In genomic region chr12:56636118-56636674, GRCh38 we compare ENCODE assay signal across 1 cellular context.
A peak's percentile ranks its signal among the peaks of the same experiment; 100 is the strongest.
TF ChIP-seq lines count a peak whose summit lies in the region.

No MANE protein-coding gene starts in this region.

TF ChIP-seq in HepG2, 621 proteins besides CTCF, POLR2A, EP300 and RAD21 (continued from another document and continues in another):
- TF ChIP-seq SAP130 (CRISPR knock-in tag; IDR thresholded peaks at IDR 0.05; ENCODE audit: low read depth) = peak; percentile 64
- no peak for TF ChIP-seq BORCS8-MEF2B (CRISPR knock-in tag; IDR thresholded peaks at IDR 0.05)
- peak; percentile 48; the same call in 1 of the 2 replicates for TF ChIP-seq ZC3H4 (CRISPR knock-in tag; IDR thresholded peaks at IDR 0.05; ENCODE audit: borderline replicate concordance)
- peak; percentile 69; the same call in 1 of the 2 replicates for TF ChIP-seq FOXK2 (IDR thresholded peaks at IDR 0.05)
- TF ChIP-seq POGK (CRISPR knock-in tag; conservative IDR thresholded peaks at IDR 0.05) = peak; percentile 12; the same call in 1 of the 2 replicates
- TF ChIP-seq HHEX (CRISPR knock-in tag; IDR thresholded peaks at IDR 0.05) = no peak
- TF ChIP-seq MAFK (conservative IDR thresholded peaks at IDR 0.05 in 1 of 2, IDR thresholded peaks at IDR 0.05 in 1 of 2; ENCODE audit: low read length in 2 of 2) = peak; percentile 38 to 49
- TF ChIP-seq HIVEP1 (CRISPR knock-in tag; IDR thresholded peaks at IDR 0.05) = peak; percentile 48; the same call in 1 of the 2 replicates
- TF ChIP-seq CENPT (CRISPR knock-in tag; IDR thresholded peaks at IDR 0.05; ENCODE audit: low read depth) = no peak
- no peak for TF ChIP-seq ZNF512B (CRISPR knock-in tag; IDR thresholded peaks at IDR 0.05; ENCODE audit: borderline replicate concordance)
- peak; percentile 65; the same call in 1 of the 2 replicates for TF ChIP-seq ZNF136 (CRISPR knock-in tag; IDR thresholded peaks at IDR 0.05; ENCODE audit: low read depth)
- TF ChIP-seq TARDBP (CRISPR knock-in tag; IDR thresholded peaks at IDR 0.05) = no peak
- no peak for TF ChIP-seq ZNF782 (CRISPR knock-in tag; IDR thresholded peaks at IDR 0.05; ENCODE audit: borderline replicate concordance)
- peak; percentile 22; the same call in 1 of the 2 replicates for TF ChIP-seq ZNF12 (CRISPR knock-in tag; IDR thresholded peaks at IDR 0.05)
- TF ChIP-seq NONO (IDR thresholded peaks at IDR 0.05) = no peak
- 0 out of 2 replicates have a peak, but pooled peaks have one; percentile 27 for TF ChIP-seq NONO (CRISPR knock-in tag; conservative IDR thresholded peaks at IDR 0.05)
- TF ChIP-seq DPF2 (CRISPR knock-in tag; IDR thresholded peaks at IDR 0.05; ENCODE audit: borderline replicate concordance, low read depth) = no peak
- peak; percentile 65 for TF ChIP-seq POLR2AphosphoS5 (IDR thresholded peaks at IDR 0.05; ENCODE audit: low read depth, low read length)
- TF ChIP-seq ELF4 (CRISPR knock-in tag; IDR thresholded peaks at IDR 0.05; ENCODE audit: borderline replicate concordance) = peak; percentile 11; the same call in 1 of the 2 replicates
- no peak for TF ChIP-seq MEIS2 (CRISPR knock-in tag; IDR thresholded peaks at IDR 0.05)
- peak; percentile 35 for TF ChIP-seq CCAR2 (optimal IDR thresholded peaks at IDR 0.05; ENCODE audit: low read depth, low read length)
- no peak for TF ChIP-seq SIN3B (IDR thresholded peaks at IDR 0.05; ENCODE audit: low read length)
- TF ChIP-seq ZFP90 (CRISPR knock-in tag; IDR thresholded peaks at IDR 0.05; ENCODE audit: borderline replicate concordance) = no peak
- no peak for TF ChIP-seq DNMT3B (CRISPR knock-in tag; conservative IDR thresholded peaks at IDR 0.05)
- no peak for TF ChIP-seq KLF15 (CRISPR knock-in tag; IDR thresholded peaks at IDR 0.05; ENCODE audit: borderline replicate concordance)
- TF ChIP-seq KLF13 (CRISPR knock-in tag; IDR thresholded peaks at IDR 0.05) = peak; percentile 67; the same call in 1 of the 2 replicates
- 0 out of 2 replicates have a peak, but pooled peaks have one; percentile 74 for TF ChIP-seq ZNF616 (CRISPR knock-in tag; IDR thresholded peaks at IDR 0.05; ENCODE audit: low read depth)
- TF ChIP-seq HMGA1 (CRISPR knock-in tag; conservative IDR thresholded peaks at IDR 0.05) = no peak
- TF ChIP-seq ZNF878 (CRISPR knock-in tag; IDR thresholded peaks at IDR 0.05) = no peak
- TF ChIP-seq NFKBIZ (CRISPR knock-in tag; IDR thresholded peaks at IDR 0.05) = no peak
- peak; percentile 27; the same call in 1 of the 2 replicates for TF ChIP-seq MNT (IDR thresholded peaks at IDR 0.05)
- TF ChIP-seq ZNF850 (CRISPR knock-in tag; conservative IDR thresholded peaks at IDR 0.05) = no peak
- no peak for TF ChIP-seq CERS6 (CRISPR knock-in tag; IDR thresholded peaks at IDR 0.05)
- peak; percentile 3; the same call in 1 of the 2 replicates for TF ChIP-seq SPEN (CRISPR knock-in tag; IDR thresholded peaks at IDR 0.05; ENCODE audit: low read depth)
- peak; percentile 32 for TF ChIP-seq HNRNPK (IDR thresholded peaks at IDR 0.05; ENCODE audit: low read depth, low read length, poor library complexity, severe bottlenecking)
- TF ChIP-seq PHB2 (IDR thresholded peaks at IDR 0.05; ENCODE audit: partially characterized antibody) = no peak
- 0 out of 2 replicates have a peak, but pooled peaks have one; percentile 37 for TF ChIP-seq ZNF451 (CRISPR knock-in tag; IDR thresholded peaks at IDR 0.05)
- peak; percentile 37 for TF ChIP-seq ZNF687 (CRISPR knock-in tag; IDR thresholded peaks at IDR 0.05)
- TF ChIP-seq TAF15 (IDR thresholded peaks at IDR 0.05; ENCODE audit: low read depth, low read length, poor library complexity, severe bottlenecking) = no peak
- 0 out of 2 replicates have a peak, but pooled peaks have one; percentile 76 for TF ChIP-seq ZSCAN25 (CRISPR knock-in tag; IDR thresholded peaks at IDR 0.05)
- TF ChIP-seq PCBP2 (optimal IDR thresholded peaks at IDR 0.05; ENCODE audit: low read depth, low read length, poor library complexity, severe bottlenecking) = no peak
- TF ChIP-seq CBX5 (CRISPR knock-in tag; IDR thresholded peaks at IDR 0.05; ENCODE audit: borderline replicate concordance) = peak; percentile 22; the same call in 1 of the 2 replicates
- no peak for TF ChIP-seq ZNF713 (CRISPR knock-in tag; IDR thresholded peaks at IDR 0.05)
- no peak for TF ChIP-seq HNF4G (IDR thresholded peaks at IDR 0.05; ENCODE audit: borderline replicate concordance, low read depth, low read length)
- peak; percentile 54; the same call in 1 of the 2 replicates for TF ChIP-seq HNF4G (CRISPR knock-in tag; IDR thresholded peaks at IDR 0.05; ENCODE audit: borderline replicate concordance, low read depth)
- TF ChIP-seq ZNF546 (CRISPR knock-in tag; conservative IDR thresholded peaks at IDR 0.05) = 0 out of 2 replicates have a peak, but pooled peaks have one; percentile 53
- peak; percentile 60 for TF ChIP-seq ZFY (CRISPR knock-in tag; IDR thresholded peaks at IDR 0.05)
- TF ChIP-seq PBX2 (CRISPR knock-in tag; IDR thresholded peaks at IDR 0.05) = peak; percentile 40; the same call in 1 of the 2 replicates
